8 cellular contexts compared by ENCODE assay signal in the genomic region with DNA sequence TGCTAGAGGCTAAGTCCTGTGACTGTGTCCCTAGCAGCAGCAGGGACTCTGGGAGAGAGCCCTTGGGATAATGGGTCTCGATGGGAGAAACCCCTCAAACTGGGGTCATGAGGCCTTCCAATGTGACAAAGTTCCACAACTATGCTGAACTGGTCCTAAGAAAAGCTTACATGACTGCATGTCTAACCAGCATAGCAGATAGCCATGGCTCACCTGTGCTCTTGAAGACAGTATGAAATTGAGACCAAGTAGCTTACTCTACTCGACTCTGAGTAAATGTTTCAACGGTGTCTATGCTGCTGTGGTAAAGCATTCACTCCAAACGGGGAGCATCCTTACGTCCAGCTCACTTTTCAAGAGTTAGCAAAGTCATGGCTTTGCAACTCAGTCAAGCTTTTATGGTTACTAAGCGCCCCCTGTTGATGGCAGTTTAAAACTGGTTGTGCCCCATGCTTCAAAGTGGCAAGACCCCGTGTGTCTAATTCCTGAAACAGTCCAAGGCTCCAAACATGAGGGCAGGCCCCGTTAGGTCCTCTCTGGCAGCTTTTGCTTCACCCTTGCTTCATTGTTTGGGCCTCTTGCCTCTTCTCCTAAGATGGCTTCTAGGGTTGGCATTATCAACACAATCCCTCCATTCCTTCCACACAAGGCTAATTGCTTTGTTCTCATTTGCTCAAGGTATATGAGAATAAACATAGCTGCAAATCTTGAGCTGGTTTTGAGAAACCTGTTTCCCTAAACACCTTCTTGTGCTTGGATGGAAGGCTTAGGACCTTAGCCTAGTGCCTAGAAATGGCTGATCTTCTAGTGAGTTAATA. TPM values are rescaled to one million over a fixed set of nuclear protein-coding genes. Genes with fewer than 3 reads are reported as not detected.
DNase-seq lines count a peak whose midpoint lies in the region; ATAC-seq, FAIRE-seq and TF ChIP-seq lines count a peak whose summit lies in the region.

No MANE protein-coding gene starts in this region.

- FAIRE-seq in frontal cortex (lab: Jason Lieb, UNC): no peak

- ATAC-seq in GM19023 (IDR thresholded peaks at IDR 0.05; ENCODE audit: unreplicated experiment) (peak; percentile 74), upper lobe of left lung (ENCODE audit: low FRiP score in 2 of 2) (peak; percentile 48 to 83)

- H3K27me3 ChIP-seq in BE2C: peaks cover 26% of the 10 kb centered on the region
- H3K27me3 ChIP-seq in ovary: no peaks in the 10 kb centered on the region
- H3K27me3 ChIP-seq in upper lobe of left lung: no peaks in the 10 kb centered on the region

- intact Hi-C loops in ovary (cut with DNase I): loop anchor here in 3 of 4 donors (5.0 to 10.0 kb wide), 3 partner anchors 106 to 691 kb away; no protein-coding TSS in a partner anchor

- TF ChIP-seq POLR2A in ovary (IDR thresholded peaks at IDR 0.05): no peak
- no peak for TF ChIP-seq POLR2A in upper lobe of left lung (IDR thresholded peaks at IDR 0.05)

- H3K4me1 ChIP-seq in BE2C (no peaks in the 10 kb centered on the region), ovary (ENCODE audit: insufficient read depth) (no peaks in the 10 kb centered on the region), upper lobe of left lung (no peaks in the 10 kb centered on the region)

- H3K4me3 ChIP-seq in BE2C (ENCODE audit: low read depth, low read length) (no peak overlapping the region), ovary (no peak overlapping the region), upper lobe of left lung (no peak overlapping the region)

- TF ChIP-seq EP300 in ovary (IDR thresholded peaks at IDR 0.05) (no peak), upper lobe of left lung (IDR thresholded peaks at IDR 0.05) (no peak)

- TF ChIP-seq CTCF in BE2C (IDR thresholded peaks at IDR 0.05; ENCODE audit: low read depth, low read length) (peak; percentile 91), ovary (IDR thresholded peaks at IDR 0.05) (peak; percentile 28 to 69 (median 57)), upper lobe of left lung (IDR thresholded peaks at IDR 0.05) (peak; percentile 65 to 83 (median 73))

- 14 to 22% (median 14%) methylated on average over 8 of the region's 8 CpGs for WGBS in ovary, 3 donors
- 16 to 17% methylated on average over 8 of the region's 8 CpGs for WGBS in upper lobe of left lung, 2 donors

- no peaks in the 10 kb centered on the region for H3K36me3 ChIP-seq in BE2C
- H3K36me3 ChIP-seq in ovary: no peaks in the 10 kb centered on the region
- no peaks in the 10 kb centered on the region for H3K36me3 ChIP-seq in upper lobe of left lung

- DNase-seq in BE2C (peak; percentile 72), HT-29 (ENCODE audit: low spot score) (peak; percentile 79), RPMI7951 (ENCODE audit: low read depth) (peak; percentile 66), frontal cortex (ENCODE audit: low spot score in 2 of 2) (peak; percentile 28 to 66), ovary (peak; percentile 46 to 66 (median 48)), upper lobe of left lung (peak in 1 of 2 donors; percentile 58)
- peak; percentile 82 for DNase-seq in activated effector memory CD4-positive, alpha-beta T cell treated with anti-CD3 and anti-CD28 coated beads, Interleukin-2, amount 50 U/mL, for 16 hours

- H3K9me3 ChIP-seq in BE2C (no peaks in the 10 kb centered on the region), ovary (no peaks in the 10 kb centered on the region), upper lobe of left lung (no peaks in the 10 kb centered on the region)

- no peak overlapping the region for H3K27ac ChIP-seq in ovary
- H3K27ac ChIP-seq in upper lobe of left lung: no peak overlapping the region

RNA-seq across cellular contexts. Expression of a gene that starts 46.6 kb away (rescaled TPM):
- polyA plus RNA-seq in BE2C (2012; ENCODE audit: insufficient read depth, insufficient read length, low read depth): 1.4 TPM
- total RNA-seq in HT-29 (2014; rRNA removed; shearing (Covaris generic)): 5.6 and 6.0 TPM in 2 replicates
- total RNA-seq in RPMI7951 (2014; rRNA removed; shearing (Covaris generic)): 23.9 and 25.2 TPM in 2 replicates
- total RNA-seq in frontal cortex: 110 TPM
- 10 to 100 TPM in 6 of 7 donors, 1 to 10 TPM in 1; 9.9 to 39.0 (median 19.7) TPM for total RNA-seq in ovary
- polyA plus RNA-seq in ovary: 10 to 100 TPM; 29.7 to 44.9 TPM
- 10 to 100 TPM; 14.1 to 50.5 (median 27.3) TPM for total RNA-seq in upper lobe of left lung
